ENCODE assay signal across 19 cellular contexts in genomic region chr2:191103793-191104192, GRCh38.
"Had no signal": no experiment of that assay in that cellular context is flagged by ENCODE, and none has a peak within 500 bp of the region (broad histone marks: within the 10 kb centered on the region; RNA-seq: fewer than 3 reads in every experiment).

No MANE protein-coding gene starts in this region.

- H3K27me3 Mint-ChIP-seq: activated naive CD8-positive, alpha-beta T cell treated with anti-CD3 and anti-CD28 coated beads, Interleukin-2, amount 10 ng/mL, durations not matched to agents 7 days and 5 days; naive B cell; T-cell had no signal

- H3K36me3 ChIP-seq: cardiac muscle cell, esophagus squamous epithelium, neutrophil, tibial artery, vagina had no signal

- H3K4me3 Mint-ChIP-seq: activated naive CD8-positive, alpha-beta T cell treated with anti-CD3 and anti-CD28 coated beads, Interleukin-2, amount 10 ng/mL, durations not matched to agents 7 days and 5 days; activated T-helper 1 cell treated with anti-CD3 and anti-CD28 coated beads, Interleukin-12 subunit alpha, Interleukin-12 subunit beta, Interleukin-2, Interleukin-4 antibody, amounts not matched to agents 30 ng/mL and 10 ng/mL and 1 ng/mL, durations not matched to agents 14 hours and 24 hours and 36 hours; naive B cell; T-cell had no signal

- H3K27ac ChIP-seq: cardiac muscle cell, esophagus squamous epithelium, neutrophil, tibial artery, vagina, VCaP had no signal

- DNase-seq: activated CD4-positive, alpha-beta T cell treated with anti-CD3 and anti-CD28 coated beads, Interleukin-2, amount 50 U/mL, for 1 hour; activated naive CD8-positive, alpha-beta T cell treated with anti-CD3 and anti-CD28 coated beads, Interleukin-2, amount 10 ng/mL, durations not matched to agents 7 days and 5 days; aorta; esophagus squamous epithelium; foreskin fibroblast; left colon; naive B cell; retina; stimulated activated CD4-positive, alpha-beta T cell treated with anti-CD3 and anti-CD28 coated beads, Interleukin-15, amount 100 ng/mL, for 24 hours; stimulated activated CD4-positive, alpha-beta T cell treated with anti-CD3 and anti-CD28 coated beads, Interleukin-4, amount 100 ng/mL, for 24 hours; T-cell; T1000; tibial artery had no signal

- H3K27ac Mint-ChIP-seq: activated naive CD8-positive, alpha-beta T cell treated with anti-CD3 and anti-CD28 coated beads, Interleukin-2, amount 10 ng/mL, durations not matched to agents 7 days and 5 days; activated T-helper 1 cell treated with anti-CD3 and anti-CD28 coated beads, Interleukin-12 subunit alpha, Interleukin-12 subunit beta, Interleukin-2, Interleukin-4 antibody, amounts not matched to agents 30 ng/mL and 10 ng/mL and 1 ng/mL, durations not matched to agents 14 hours and 24 hours and 36 hours; naive B cell had no signal

- H3K27me3 ChIP-seq: cardiac muscle cell, esophagus squamous epithelium, neutrophil, tibial artery, vagina had no signal

- H3K36me3 Mint-ChIP-seq: naive B cell had no signal

- H3K4me3 ChIP-seq: cardiac muscle cell, esophagus squamous epithelium, lung, tibial artery, vagina had no signal

- H3K4me1 Mint-ChIP-seq: naive B cell had no signal

- H3K9me3 Mint-ChIP-seq: activated T-helper 1 cell treated with anti-CD3 and anti-CD28 coated beads, Interleukin-12 subunit alpha, Interleukin-12 subunit beta, Interleukin-2, Interleukin-4 antibody, amounts not matched to agents 30 ng/mL and 10 ng/mL and 1 ng/mL, durations not matched to agents 14 hours and 24 hours and 36 hours; naive B cell had no signal

- ATAC-seq: left colon, T-cell had no signal

- H3K9me3 ChIP-seq: esophagus squamous epithelium, neutrophil, tibial artery, vagina had no signal
